In genomic region chr7:26284995-26285632, GRCh38 we compare ENCODE assay signal across 8 cellular contexts. TPM values are rescaled to one million over a fixed set of nuclear protein-coding genes. Genes with fewer than 3 reads are reported as not detected.
DNase-seq lines count a peak whose midpoint lies in the region; ATAC-seq, FAIRE-seq and TF ChIP-seq lines count a peak whose summit lies in the region.

No MANE protein-coding gene starts in this region.

- no peaks in the 10 kb centered on the region for H3K9me3 ChIP-seq in AG04450 (ENCODE audit: control insufficient read depth, insufficient read depth, low read length)
- H3K9me3 ChIP-seq in GM12878 (replicated peaks; ENCODE audit: control insufficient read depth, insufficient read depth, low read length) = no peaks in the 10 kb centered on the region

- 75% methylated on average over 5 of the region's 5 CpGs for WGBS in GM12878 (ENCODE audit: insufficient coverage, insufficient replicate concordance, low lambda C conversion rate, missing lambda C conversion rate)

- no peak overlapping the region for H3K9ac ChIP-seq in GM12878 (ENCODE audit: control insufficient read depth, insufficient read depth, low read length)

- H3K4me1 ChIP-seq in GM12878 (ENCODE audit: control insufficient read depth, insufficient read depth, low read length) = no peaks in the 10 kb centered on the region

- H3K79me2 ChIP-seq in GM12878 (ENCODE audit: control insufficient read depth, insufficient read depth, low read length) = no peaks in the 10 kb centered on the region

- intact Hi-C loops in GM12878 (cut with micrococcal nuclease; ENCODE audit: unreplicated experiment) = loop anchor here (2.0 kb wide), 1 partner anchor 194 kb away; no protein-coding TSS in a partner anchor

- no peak for DNase-seq in AG04450 (ENCODE audit: low read depth, low spot score)
- peak; percentile 14 for DNase-seq in GM03348 (ENCODE audit: low spot score)
- peak; percentile 45 for DNase-seq in NCI-H69 (lab: John Stamatoyannopoulos, UW)
- DNase-seq in GM12878 (ENCODE audit: low read depth, low spot score) = no peak
- DNase-seq in T-helper 9 cell = no peak
- DNase-seq in A172 (ENCODE audit: low spot score) = no peak
- no peak for DNase-seq in UCSD-AML1 (lab: John Stamatoyannopoulos, UW; ENCODE audit: unreplicated experiment)

- SMC1A ChIA-PET in GM12878 (lab: Charles Lee; ENCODE audit: uncharacterized antibody, unreplicated experiment) = interaction anchor here (0.7 to 2.3 kb wide), 19 partner anchors 9 to 391 kb away, joined by 3 to 30 read pairs (median 4); partner anchors contain the start of genes HNRNPA2B1 and NFE2L3

- FAIRE-seq in GM12878 (lab: Jason Lieb, UNC) = no peak

- no peak for TF ChIP-seq POLR2A in GM12878 (IDR thresholded peaks at IDR 0.05; ENCODE audit: low read depth, low read length)

- peak; percentile 38; the same call in 1 of the 2 replicates for TF ChIP-seq RAD21 in GM12878 (IDR thresholded peaks at IDR 0.05; ENCODE audit: insufficient read depth, low read depth, low read length)

- no peak overlapping the region for H3K4me2 ChIP-seq in GM12878 (ENCODE audit: control insufficient read depth, insufficient read depth)

- H3K36me3 ChIP-seq in GM12878 (ENCODE audit: control insufficient read depth in 2 of 2, insufficient read depth in 2 of 2, low read length in 1 of 2) = no peaks in the 10 kb centered on the region

- TF ChIP-seq EP300 in GM12878 (IDR thresholded peaks at IDR 0.05; ENCODE audit: borderline replicate concordance in 1 of 2, control insufficient read depth in 1 of 2, low read depth in 2 of 2, low read length in 2 of 2) = no peak

- H3K27me3 ChIP-seq in AG04450 (ENCODE audit: control insufficient read depth, insufficient read depth, low read length) = peaks cover 4% of the 10 kb centered on the region
- no peaks in the 10 kb centered on the region for H3K27me3 ChIP-seq in GM12878 (replicated peaks in 1 of 2; ENCODE audit: control insufficient read depth in 2 of 2, insufficient read depth in 2 of 2, low read length in 1 of 2)

- ATAC-seq in GM12878 = peak; percentile 80
- ATAC-seq in HG02852 (IDR thresholded peaks at IDR 0.05; ENCODE audit: unreplicated experiment) = no peak

- no peak overlapping the region for H2AFZ ChIP-seq in GM12878 (ENCODE audit: control insufficient read depth, low read depth, low read length)

- in situ Hi-C loops in GM12878 (cut with MboI) = no loop called here

- CTCF ChIA-PET in AG04450 (lab: Charles Lee) = interaction anchor here (1.9 kb wide), 1 partner anchor 194 kb away, joined by 11 read pairs; no protein-coding TSS in a partner anchor
- CTCF ChIA-PET in GM12878 (lab: Yijun Ruan, JAX) = interaction anchor here (0.7 to 2.3 kb wide), 24 partner anchors 9 to 877 kb away, joined by 3 to 33 read pairs (median 5); no protein-coding TSS in a partner anchor

- POLR2A ChIA-PET in AG04450 (lab: Yijun Ruan, JAX) (interaction anchor here (0.7 kb wide), 1 partner anchor 85 kb away, joined by 3 read pairs; no protein-coding TSS in a partner anchor), GM12878 (lab: Charles Lee) (interaction anchor here (0.6 to 0.7 kb wide), 2 partner anchors 93 to 110 kb away, joined by 3 to 4 read pairs; no protein-coding TSS in a partner anchor)

- RAD21 ChIA-PET in GM12878 (lab: Charles Lee; ENCODE audit: unreplicated experiment) = interaction anchor here (0.7 to 2.1 kb wide), 10 partner anchors 9 to 392 kb away, joined by 3 to 21 read pairs (median 5); no protein-coding TSS in a partner anchor

- no peak overlapping the region for H3K27ac ChIP-seq in AG04450 (ENCODE audit: low read depth, low read length)
- H3K27ac ChIP-seq in GM12878 (ENCODE audit: control insufficient read depth, insufficient read depth) = no peak overlapping the region

- H3K4me3 ChIP-seq in AG04450 (ENCODE audit: low read depth, low read length) (no peak overlapping the region), GM12878 (no peak overlapping the region)

- TF ChIP-seq CTCF in AG04450 (IDR thresholded peaks at IDR 0.05; ENCODE audit: low read depth, low read length) (0 out of 2 replicates have a peak, but pooled peaks have one; percentile 7), GM12878 (IDR thresholded peaks at IDR 0.05 in 2 of 3, conservative IDR thresholded peaks at IDR 0.05 in 1 of 3; ENCODE audit: control insufficient read depth in 2 of 3, extremely low read depth in 1 of 3, insufficient read depth in 1 of 3, low read depth in 3 of 3, low read length in 3 of 3) (peak in 2 of 3 experiments; percentile 29 to 30; a peak in 2 of 6 replicates)

- no TSS peak for BruUV-seq in GM12878 (replicated peaks; lab: Mats Ljungman, UMichigan)

- no peaks in the 10 kb centered on the region for H4K20me1 ChIP-seq in GM12878 (ENCODE audit: control insufficient read depth, insufficient read depth)

TF ChIP-seq in GM12878, 131 proteins besides CTCF, POLR2A, EP300 and RAD21:
- no peak for TF ChIP-seq POLR2AphosphoS2 (IDR thresholded peaks at IDR 0.05; ENCODE audit: low read depth, low read length)
- TF ChIP-seq RAD51 (IDR thresholded peaks at IDR 0.05) = peak; percentile 30; the same call in 1 of the 2 replicates

RNA-seq across cellular contexts. Expression of gene SNX10, which starts 6.5 kb away (rescaled TPM):
- polyA plus RNA-seq in AG04450 (2011; rRNA removed) (not detected in 2 replicates), GM12878 (2011; rRNA removed) (53.2 and 75.9 TPM in 2 replicates), GM12878 (2014; fragmentation: Illumina TruSeq; extraction: Trizol) (29.5 and 37.1 TPM in 2 replicates), GM12878 (2014; fragmentation: Nextera tagmentation; extraction: Ambion mirVana) (10 to 100 TPM; 22.9 to 29.7 TPM), GM12878 (2014; rRNA removed) (15.5 and 22.0 TPM in 2 replicates), GM12878 (2016; fragmentation: Nextera tagmentation; extraction: Ambion mirVana) (10 to 100 TPM; 45.4 to 56.2 TPM)
- polyA minus RNA-seq in AG04450 (2011; rRNA and poly(A)+ RNA removed) = not detected in 2 replicates
- 16.4 and 17.4 TPM in 2 replicates for total RNA-seq in GM12878 (2013; cell fraction: nucleolus; rRNA removed)
- total RNA-seq in GM12878 (2014; rRNA removed) (22.5 and 26.1 TPM in 2 replicates), GM12878 (2014; rRNA removed; fragmentation: Illumina TruSeq; extraction: Trizol) (32.7 and 33.2 TPM in 2 replicates), GM12878 (2021) (30.4 and 30.8 TPM in 2 replicates)
- polyA plus RNA-seq in GM12878 (2011; ENCODE audit: low read depth) = 8.9 TPM
- polyA plus RNA-seq in GM12878 (2011; cell fraction: cytosol; rRNA removed) = 18.6 and 19.2 TPM in 2 replicates
- polyA plus RNA-seq in GM12878 (2011; cell fraction: nucleus; rRNA removed) = 18.8 and 20.3 TPM in 2 replicates
- polyA plus RNA-seq in GM12878 (2012) = 12.6 and 21.3 TPM in 2 replicates
- polyA minus RNA-seq in GM12878 (2011; rRNA and poly(A)+ RNA removed) = 17.6 and 33.0 TPM in 2 replicates
- 8.2 and 11.4 TPM in 2 replicates for polyA minus RNA-seq in GM12878 (2011; cell fraction: cytosol; rRNA and poly(A)+ RNA removed)
- 7.9 and 8.5 TPM in 2 replicates for polyA minus RNA-seq in GM12878 (2011; cell fraction: nucleus; rRNA and poly(A)+ RNA removed)
- total RNA-seq in A172 (2014; rRNA removed; shearing (Covaris generic)) = 23.2 and 28.9 TPM in 2 replicates

Comparison
In these comparisons a context has a peak if more than half of its experiments do, and no peak if none do; other contexts are left out.
1. DNase-seq: peak in GM03348 (single experiment) and NCI-H69 (single experiment); none in AG04450 (single experiment), GM12878 (single experiment), T-helper 9 cell (single experiment), A172 (single experiment) and UCSD-AML1 (single experiment).